In genomic region chr16:11740567-11740966, GRCh38 we compare ENCODE assay signal across 9 cellular contexts. TPM values are rescaled to one million over a fixed set of nuclear protein-coding genes. Genes with fewer than 3 reads are reported as not detected.
DNase-seq lines count a peak whose midpoint lies in the region; ATAC-seq and TF ChIP-seq lines count a peak whose summit lies in the region.
"Had no signal": no experiment of that assay in that cellular context is flagged by ENCODE, and none has a peak within 500 bp of the region (broad histone marks: within the 10 kb centered on the region; RNA-seq: fewer than 3 reads in every experiment).

No MANE protein-coding gene starts in this region.

- H3K27me3 Mint-ChIP-seq in activated CD4-positive, alpha-beta T cell treated with anti-CD3 and anti-CD28 coated beads for 36 hours, result no peaks in the 10 kb centered on the region
- H3K27me3 Mint-ChIP-seq in activated CD4-positive, alpha-beta memory T cell treated with anti-CD3 and anti-CD28 coated beads, Interleukin-2, amount 10 ng/mL, durations not matched to agents 7 days and 5 days, result no peaks in the 10 kb centered on the region
- peaks cover 14 to 27% (median 15%) of the 10 kb centered on the region in 3 donors for H3K27me3 Mint-ChIP-seq in immature natural killer cell (ENCODE audit: low read depth in 3 of 3)

- peaks cover 19% of the 10 kb centered on the region for H3K36me3 Mint-ChIP-seq in activated CD4-positive, alpha-beta T cell treated with anti-CD3 and anti-CD28 coated beads for 36 hours (ENCODE audit: low read depth)
- peaks cover 53% of the 10 kb centered on the region for H3K36me3 Mint-ChIP-seq in activated CD4-positive, alpha-beta memory T cell treated with anti-CD3 and anti-CD28 coated beads, Interleukin-2, amount 10 ng/mL, durations not matched to agents 7 days and 5 days (ENCODE audit: low read depth)
- H3K36me3 Mint-ChIP-seq in immature natural killer cell, result peaks cover 1 to 19% (median 3%) of the 10 kb centered on the region in 3 donors

- peak overlapping the region; percentile 61 to 100 (median 97) for H3K27ac ChIP-seq in stomach

- H3K27me3 ChIP-seq in stomach, result no peaks in the 10 kb centered on the region

- ATAC-seq in activated CD4-positive, alpha-beta T cell treated with anti-CD3 and anti-CD28 coated beads for 36 hours, result no peak
- ATAC-seq in HG02588 (IDR thresholded peaks at IDR 0.05; ENCODE audit: unreplicated experiment) (no peak), GM18870 (IDR thresholded peaks at IDR 0.05; ENCODE audit: unreplicated experiment) (no peak)

- intact Hi-C loops in activated CD4-positive, alpha-beta T cell treated with anti-CD3 and anti-CD28 coated beads for 36 hours (cut with DNase I, micrococcal nuclease), result loop anchor here (5.0 kb wide), 2 partner anchors 112 to 483 kb away; partner anchors contain the start of genes RSL1D1 (in 1 of the 2) and SOCS1 (in 1 of the 2)
- intact Hi-C loops in stomach (cut with DNase I; ENCODE audit: low total_unique reads), result loop anchor here (10.0 kb wide), 1 partner anchor 54 kb away; the partner anchor contains the start of gene ZC3H7A

- H3K4me3 ChIP-seq in stomach, result peak overlapping the region; percentile 76 to 97 (median 80)

- TF ChIP-seq EP300 in stomach (IDR thresholded peaks at IDR 0.05), result no peak

- TF ChIP-seq CTCF in stomach (IDR thresholded peaks at IDR 0.05), result no peak

- WGBS in stomach, 5 donors, result 24 to 48% (median 26%) methylated on average over 3 of the region's 3 CpGs

- peak overlapping the region; percentile 53 for H3K27ac Mint-ChIP-seq in activated CD4-positive, alpha-beta T cell treated with anti-CD3 and anti-CD28 coated beads for 36 hours
- peak overlapping the region; percentile 79 for H3K27ac Mint-ChIP-seq in activated CD4-positive, alpha-beta memory T cell treated with anti-CD3 and anti-CD28 coated beads, Interleukin-2, amount 10 ng/mL, durations not matched to agents 7 days and 5 days
- peak overlapping the region; percentile 72 to 96 (median 92) for H3K27ac Mint-ChIP-seq in immature natural killer cell

- no peaks in the 10 kb centered on the region for H3K9me3 Mint-ChIP-seq in activated CD4-positive, alpha-beta T cell treated with anti-CD3 and anti-CD28 coated beads for 36 hours (ENCODE audit: low read depth)
- H3K9me3 Mint-ChIP-seq in activated CD4-positive, alpha-beta memory T cell treated with anti-CD3 and anti-CD28 coated beads, Interleukin-2, amount 10 ng/mL, durations not matched to agents 7 days and 5 days, result no peaks in the 10 kb centered on the region
- no peaks in the 10 kb centered on the region for H3K9me3 Mint-ChIP-seq in immature natural killer cell

- peaks cover 18 to 20% (median 19%) of the 10 kb centered on the region in 4 donors for H3K36me3 ChIP-seq in stomach

- TF ChIP-seq POLR2A in stomach (IDR thresholded peaks at IDR 0.05), result no peak

- peaks cover 64 to 75% (median 68%) of the 10 kb centered on the region in 4 donors for H3K4me1 ChIP-seq in stomach

- no peak for DNase-seq in activated CD4-positive, alpha-beta T cell treated with anti-CD3 and anti-CD28 coated beads for 36 hours
- DNase-seq in activated CD4-positive, alpha-beta T cell treated with anti-CD3 and anti-CD28 coated beads, Interleukin-2, amount 50 U/mL, for 4 hours, result no peak
- DNase-seq in activated CD4-positive, alpha-beta memory T cell treated with anti-CD3 and anti-CD28 coated beads, Interleukin-2, amount 10 ng/mL, durations not matched to agents 7 days and 5 days, result no peak
- DNase-seq in immature natural killer cell (no peak), stomach (no peak), epidermal melanocyte (ENCODE audit: insufficient read length, low spot score) (no peak)
- DNase-seq: SHP77 treated with DMSO at 0.1 percent for 48 hours had no signal

- CTCF ChIA-PET in activated CD4-positive, alpha-beta T cell treated with anti-CD3 and anti-CD28 coated beads for 36 hours (lab: Charles Lee), result no interaction called here
- CTCF ChIA-PET in activated CD4-positive, alpha-beta memory T cell treated with anti-CD3 and anti-CD28 coated beads, Interleukin-2, amount 10 ng/mL, durations not matched to agents 7 days and 5 days (lab: Charles Lee), result interaction anchor here (4.2 kb wide), 1 partner anchor 57 kb away, joined by 30 read pairs; the partner anchor contains the start of gene ZC3H7A

- H3K9me3 ChIP-seq in stomach, result no peaks in the 10 kb centered on the region

- peaks cover 59% of the 10 kb centered on the region for H3K4me1 Mint-ChIP-seq in activated CD4-positive, alpha-beta T cell treated with anti-CD3 and anti-CD28 coated beads for 36 hours
- peaks cover 65% of the 10 kb centered on the region for H3K4me1 Mint-ChIP-seq in activated CD4-positive, alpha-beta memory T cell treated with anti-CD3 and anti-CD28 coated beads, Interleukin-2, amount 10 ng/mL, durations not matched to agents 7 days and 5 days
- peaks cover 53 to 76% of the 10 kb centered on the region in 2 donors for H3K4me1 Mint-ChIP-seq in immature natural killer cell

- POLR2A ChIA-PET in activated CD4-positive, alpha-beta T cell treated with anti-CD3 and anti-CD28 coated beads for 36 hours (lab: Charles Lee), result no interaction called here
- POLR2A ChIA-PET in activated CD4-positive, alpha-beta memory T cell treated with anti-CD3 and anti-CD28 coated beads, Interleukin-2, amount 10 ng/mL, durations not matched to agents 7 days and 5 days (lab: Charles Lee), result interaction anchor here (3.2 to 6.9 kb wide), 2 partner anchors 8 to 57 kb away, joined by 41 to 113 read pairs; partner anchors contain the start of gene ZC3H7A

- H3K4me3 Mint-ChIP-seq in activated CD4-positive, alpha-beta T cell treated with anti-CD3 and anti-CD28 coated beads for 36 hours, result peak overlapping the region; percentile 88
- H3K4me3 Mint-ChIP-seq in activated CD4-positive, alpha-beta memory T cell treated with anti-CD3 and anti-CD28 coated beads, Interleukin-2, amount 10 ng/mL, durations not matched to agents 7 days and 5 days, result peak overlapping the region; percentile 84
- H3K4me3 Mint-ChIP-seq in immature natural killer cell, result peak overlapping the region; percentile 85 to 97 (median 93)

RNA-seq across cellular contexts. Expression of gene TXNDC11, which starts 2.1 kb away (rescaled TPM):
- total RNA-seq in activated CD4-positive, alpha-beta T cell treated with anti-CD3 and anti-CD28 coated beads for 36 hours, result 10 to 100 TPM; 27.3 to 28.3 TPM
- total RNA-seq in activated CD4-positive, alpha-beta memory T cell treated with anti-CD3 and anti-CD28 coated beads, Interleukin-2, amount 10 ng/mL, durations not matched to agents 7 days and 5 days, result 10 to 100 TPM; 45.3 to 46.6 TPM
- 10 to 100 TPM; 35.6 to 57.2 (median 46.9) TPM for polyA plus RNA-seq in immature natural killer cell
- total RNA-seq in stomach, result 10 to 100 TPM; 24.1 to 72.9 (median 51.1) TPM
- 10 to 100 TPM; 27.0 to 42.9 (median 41.3) TPM for polyA plus RNA-seq in stomach

RNA-seq across cellular contexts. Expression of gene ZC3H7A, which starts 56.5 kb away (rescaled TPM):
- 10 to 100 TPM; 74.1 to 95.1 TPM for total RNA-seq in activated CD4-positive, alpha-beta T cell treated with anti-CD3 and anti-CD28 coated beads for 36 hours
- total RNA-seq in activated CD4-positive, alpha-beta memory T cell treated with anti-CD3 and anti-CD28 coated beads, Interleukin-2, amount 10 ng/mL, durations not matched to agents 7 days and 5 days, result 10 to 100 TPM; 68.9 to 70.9 TPM
- polyA plus RNA-seq in immature natural killer cell (10 to 100 TPM; 20.3 to 34.2 (median 29.2) TPM), stomach (10 to 100 TPM; 16.1 to 23.3 (median 20.0) TPM)
- total RNA-seq in stomach, result 100 to 1,000 TPM in 1 of 5 donors, 10 to 100 TPM in 4; 49.1 to 110 (median 92.1) TPM
